15 cellular contexts compared by ENCODE assay signal in genomic region chr6:31762878-31763616, GRCh38. TPM values are rescaled to one million over a fixed set of nuclear protein-coding genes. Genes with fewer than 3 reads are reported as not detected.
A peak's percentile ranks its signal among the peaks of the same experiment; 100 is the strongest.
DNase-seq lines count a peak whose midpoint lies in the region; ATAC-seq and TF ChIP-seq lines count a peak whose summit lies in the region.
"Had no signal": no experiment of that assay in that cellular context is flagged by ENCODE, and none has a peak within 500 bp of the region (broad histone marks: within the 10 kb centered on the region; RNA-seq: fewer than 3 reads in every experiment).

No MANE protein-coding gene starts in this region.

- H3K4me3 ChIP-seq in coronary artery: no peak overlapping the region
- H3K4me3 ChIP-seq: upper lobe of right lung had no signal

- H3K4me1 Mint-ChIP-seq in activated CD8-positive, alpha-beta T cell treated with anti-CD3 and anti-CD28 coated beads, Interleukin-2, amount 10 ng/mL, durations not matched to agents 7 days and 5 days (ENCODE audit: low read depth): peaks cover 15% of the 10 kb centered on the region
- no peaks in the 10 kb centered on the region for H3K4me1 Mint-ChIP-seq in activated CD8-positive, alpha-beta T cell treated with anti-CD3 and anti-CD28 coated beads for 36 hours (ENCODE audit: low read depth)
- peaks cover 8% of the 10 kb centered on the region for H3K4me1 Mint-ChIP-seq in T-helper 17 cell
- H3K4me1 Mint-ChIP-seq in stimulated activated memory B cell treated with anti-CD40 and anti-IgM and Interleukin-4, amounts not matched to agents 10 μg/mL and 1 μg/mL and 100 μg/mL, for 72 hours: no peaks in the 10 kb centered on the region
- H3K4me1 Mint-ChIP-seq: immature natural killer cell had no signal

- peak overlapping the region; percentile 61 for H3K27ac Mint-ChIP-seq in activated CD8-positive, alpha-beta T cell treated with anti-CD3 and anti-CD28 coated beads, Interleukin-2, amount 10 ng/mL, durations not matched to agents 7 days and 5 days
- no peak overlapping the region for H3K27ac Mint-ChIP-seq in activated CD8-positive, alpha-beta T cell treated with anti-CD3 and anti-CD28 coated beads for 36 hours
- peak overlapping the region; percentile 54 for H3K27ac Mint-ChIP-seq in T-helper 17 cell
- peak overlapping the region; percentile 17 for H3K27ac Mint-ChIP-seq in stimulated activated memory B cell treated with anti-CD40 and anti-IgM and Interleukin-4, amounts not matched to agents 10 μg/mL and 1 μg/mL and 100 μg/mL, for 72 hours
- H3K27ac Mint-ChIP-seq: activated T-helper 1 cell treated with anti-CD3 and anti-CD28 coated beads, Interleukin-12 subunit alpha, Interleukin-12 subunit beta, Interleukin-2, Interleukin-4 antibody, amounts not matched to agents 30 ng/mL and 10 ng/mL and 1 ng/mL, durations not matched to agents 14 hours and 24 hours and 36 hours had no signal

- no peaks in the 10 kb centered on the region for H3K27me3 Mint-ChIP-seq in activated CD8-positive, alpha-beta T cell treated with anti-CD3 and anti-CD28 coated beads, Interleukin-2, amount 10 ng/mL, durations not matched to agents 7 days and 5 days (ENCODE audit: low read depth)
- no peaks in the 10 kb centered on the region for H3K27me3 Mint-ChIP-seq in activated CD8-positive, alpha-beta T cell treated with anti-CD3 and anti-CD28 coated beads for 36 hours
- H3K27me3 Mint-ChIP-seq in T-helper 17 cell: no peaks in the 10 kb centered on the region
- H3K27me3 Mint-ChIP-seq in stimulated activated memory B cell treated with anti-CD40 and anti-IgM and Interleukin-4, amounts not matched to agents 10 μg/mL and 1 μg/mL and 100 μg/mL, for 72 hours: no peaks in the 10 kb centered on the region

- no peaks in the 10 kb centered on the region for H3K9me3 Mint-ChIP-seq in activated CD8-positive, alpha-beta T cell treated with anti-CD3 and anti-CD28 coated beads, Interleukin-2, amount 10 ng/mL, durations not matched to agents 7 days and 5 days (ENCODE audit: insufficient read depth)
- no peaks in the 10 kb centered on the region for H3K9me3 Mint-ChIP-seq in activated CD8-positive, alpha-beta T cell treated with anti-CD3 and anti-CD28 coated beads for 36 hours
- no peaks in the 10 kb centered on the region for H3K9me3 Mint-ChIP-seq in stimulated activated memory B cell treated with anti-CD40 and anti-IgM and Interleukin-4, amounts not matched to agents 10 μg/mL and 1 μg/mL and 100 μg/mL, for 72 hours
- H3K9me3 Mint-ChIP-seq: activated T-helper 1 cell treated with anti-CD3 and anti-CD28 coated beads, Interleukin-12 subunit alpha, Interleukin-12 subunit beta, Interleukin-2, Interleukin-4 antibody, amounts not matched to agents 30 ng/mL and 10 ng/mL and 1 ng/mL, durations not matched to agents 14 hours and 24 hours and 36 hours; immature natural killer cell had no signal

- no peak overlapping the region for H3K4me3 Mint-ChIP-seq in activated CD8-positive, alpha-beta T cell treated with anti-CD3 and anti-CD28 coated beads, Interleukin-2, amount 10 ng/mL, durations not matched to agents 7 days and 5 days
- no peak overlapping the region for H3K4me3 Mint-ChIP-seq in activated CD8-positive, alpha-beta T cell treated with anti-CD3 and anti-CD28 coated beads for 36 hours
- H3K4me3 Mint-ChIP-seq in T-helper 17 cell: no peak overlapping the region
- no peak overlapping the region for H3K4me3 Mint-ChIP-seq in stimulated activated memory B cell treated with anti-CD40 and anti-IgM and Interleukin-4, amounts not matched to agents 10 μg/mL and 1 μg/mL and 100 μg/mL, for 72 hours
- H3K4me3 Mint-ChIP-seq: activated T-helper 1 cell treated with anti-CD3 and anti-CD28 coated beads, Interleukin-12 subunit alpha, Interleukin-12 subunit beta, Interleukin-2, Interleukin-4 antibody, amounts not matched to agents 30 ng/mL and 10 ng/mL and 1 ng/mL, durations not matched to agents 14 hours and 24 hours and 36 hours; immature natural killer cell had no signal

- H3K27me3 ChIP-seq in layer of hippocampus (ENCODE audit: control insufficient read depth, insufficient read depth, low read length): no peaks in the 10 kb centered on the region
- H3K27me3 ChIP-seq: upper lobe of right lung had no signal

- intact Hi-C loops in activated CD8-positive, alpha-beta T cell treated with anti-CD3 and anti-CD28 coated beads for 36 hours (cut with micrococcal nuclease): no loop called here

- TF ChIP-seq CTCF in activated CD8-positive, alpha-beta T cell treated with anti-CD3 and anti-CD28 coated beads for 36 hours (IDR thresholded peaks at IDR 0.05): no peak
- no peak for TF ChIP-seq CTCF in coronary artery (IDR thresholded peaks at IDR 0.05)

- peaks cover 47% of the 10 kb centered on the region for H3K36me3 Mint-ChIP-seq in activated CD8-positive, alpha-beta T cell treated with anti-CD3 and anti-CD28 coated beads, Interleukin-2, amount 10 ng/mL, durations not matched to agents 7 days and 5 days (ENCODE audit: low read depth)
- H3K36me3 Mint-ChIP-seq in activated CD8-positive, alpha-beta T cell treated with anti-CD3 and anti-CD28 coated beads for 36 hours (ENCODE audit: low read depth): peaks cover 39% of the 10 kb centered on the region
- peaks cover 4% of the 10 kb centered on the region for H3K36me3 Mint-ChIP-seq in T-helper 17 cell (ENCODE audit: low read depth)
- peaks cover 47% of the 10 kb centered on the region for H3K36me3 Mint-ChIP-seq in stimulated activated memory B cell treated with anti-CD40 and anti-IgM and Interleukin-4, amounts not matched to agents 10 μg/mL and 1 μg/mL and 100 μg/mL, for 72 hours

- DNase-seq in activated CD8-positive, alpha-beta T cell treated with anti-CD3 and anti-CD28 coated beads, Interleukin-2, amount 10 ng/mL, durations not matched to agents 7 days and 5 days: no peak
- DNase-seq in activated CD8-positive, alpha-beta T cell treated with anti-CD3 and anti-CD28 coated beads for 36 hours: no peak
- DNase-seq in T-helper 17 cell (no peak), coronary artery (ENCODE audit: low spot score) (no peak)
- DNase-seq: activated CD4-positive, alpha-beta T cell treated with anti-CD3 and anti-CD28 coated beads, Interleukin-2, amount 50 U/mL, for 1 hour; erythroblast; glutamatergic neuron; immature natural killer cell; occipital lobe; upper lobe of right lung had no signal

- CTCF ChIA-PET in activated CD8-positive, alpha-beta T cell treated with anti-CD3 and anti-CD28 coated beads, Interleukin-2, amount 10 ng/mL, durations not matched to agents 7 days and 5 days (lab: Charles Lee): no interaction called here
- CTCF ChIA-PET in activated CD8-positive, alpha-beta T cell treated with anti-CD3 and anti-CD28 coated beads for 36 hours (lab: Charles Lee): no interaction called here

- H3K27ac ChIP-seq in layer of hippocampus (ENCODE audit: low read depth, low read length) (peak overlapping the region; percentile 1), coronary artery (no peak overlapping the region)
- H3K27ac ChIP-seq: upper lobe of right lung had no signal

- H3K9me3 ChIP-seq in T-helper 17 cell (ENCODE audit: control insufficient read depth, low read length, poor library complexity, severe bottlenecking): no peaks in the 10 kb centered on the region
- H3K9me3 ChIP-seq: upper lobe of right lung had no signal

- POLR2A ChIA-PET in activated CD8-positive, alpha-beta T cell treated with anti-CD3 and anti-CD28 coated beads, Interleukin-2, amount 10 ng/mL, durations not matched to agents 7 days and 5 days (lab: Charles Lee): no interaction called here
- POLR2A ChIA-PET in activated CD8-positive, alpha-beta T cell treated with anti-CD3 and anti-CD28 coated beads for 36 hours (lab: Charles Lee): interaction anchor here (1.0 to 1.5 kb wide), 3 partner anchors 10 to 220 kb away, joined by 3 read pairs; no protein-coding TSS in a partner anchor

- peak; percentile 44 for ATAC-seq in activated CD8-positive, alpha-beta T cell treated with anti-CD3 and anti-CD28 coated beads, Interleukin-2, amount 10 ng/mL, durations not matched to agents 7 days and 5 days
- no peak for ATAC-seq in activated CD8-positive, alpha-beta T cell treated with anti-CD3 and anti-CD28 coated beads for 36 hours
- ATAC-seq in T-helper 17 cell (no peak), GM18873 (IDR thresholded peaks at IDR 0.05; ENCODE audit: low FRiP score, unreplicated experiment) (no peak), HG02970 (IDR thresholded peaks at IDR 0.05; ENCODE audit: low FRiP score, unreplicated experiment) (no peak)
- no peak for ATAC-seq in stimulated activated memory B cell treated with anti-CD40 and anti-IgM and Interleukin-4, amounts not matched to agents 10 μg/mL and 1 μg/mL and 100 μg/mL, for 72 hours

RNA-seq across cellular contexts. Expression of gene SAPCD1, which starts 0.6 kb away (rescaled TPM):
- 10 to 100 TPM; 14.3 to 15.4 TPM for total RNA-seq in activated CD8-positive, alpha-beta T cell treated with anti-CD3 and anti-CD28 coated beads, Interleukin-2, amount 10 ng/mL, durations not matched to agents 7 days and 5 days
- total RNA-seq in activated CD8-positive, alpha-beta T cell treated with anti-CD3 and anti-CD28 coated beads for 36 hours: 10 to 100 TPM; 13.6 to 18.7 TPM
- total RNA-seq in T-helper 17 cell: 1 to 10 TPM; 3.6 to 4.2 TPM

RNA-seq across cellular contexts. Expression of gene VWA7, which starts 14.1 kb away (rescaled TPM):
- total RNA-seq in activated CD8-positive, alpha-beta T cell treated with anti-CD3 and anti-CD28 coated beads, Interleukin-2, amount 10 ng/mL, durations not matched to agents 7 days and 5 days: 1 to 10 TPM; 6.4 to 6.6 TPM
- 1 to 10 TPM; 1.6 TPM for total RNA-seq in activated CD8-positive, alpha-beta T cell treated with anti-CD3 and anti-CD28 coated beads for 36 hours
- 1 to 10 TPM; 2.8 to 2.9 TPM for total RNA-seq in T-helper 17 cell

RNA-seq across cellular contexts. Expression of gene MSH5, which starts 23.2 kb away (rescaled TPM):
- total RNA-seq in activated CD8-positive, alpha-beta T cell treated with anti-CD3 and anti-CD28 coated beads, Interleukin-2, amount 10 ng/mL, durations not matched to agents 7 days and 5 days: 10 to 100 TPM; 64.8 to 73.6 TPM
- total RNA-seq in activated CD8-positive, alpha-beta T cell treated with anti-CD3 and anti-CD28 coated beads for 36 hours: 100 to 1,000 TPM in 1 of 2 experiments, 10 to 100 TPM in 1; 96.9 to 105 TPM
- 10 to 100 TPM; 12.9 to 18.3 TPM for total RNA-seq in T-helper 17 cell

RNA-seq across cellular contexts. Expression of gene CLIC1, which starts 26.7 kb away (rescaled TPM):
- total RNA-seq in activated CD8-positive, alpha-beta T cell treated with anti-CD3 and anti-CD28 coated beads, Interleukin-2, amount 10 ng/mL, durations not matched to agents 7 days and 5 days: 100 to 1,000 TPM; 617 to 651 TPM
- 100 to 1,000 TPM; 334 to 346 TPM for total RNA-seq in activated CD8-positive, alpha-beta T cell treated with anti-CD3 and anti-CD28 coated beads for 36 hours
- total RNA-seq in T-helper 17 cell: 100 to 1,000 TPM; 145 to 152 TPM

RNA-seq across cellular contexts. Expression of gene VARS1, which starts 32.5 kb away (rescaled TPM):
- total RNA-seq in activated CD8-positive, alpha-beta T cell treated with anti-CD3 and anti-CD28 coated beads, Interleukin-2, amount 10 ng/mL, durations not matched to agents 7 days and 5 days: 100 to 1,000 TPM; 114 to 115 TPM
- 100 to 1,000 TPM; 150 to 153 TPM for total RNA-seq in activated CD8-positive, alpha-beta T cell treated with anti-CD3 and anti-CD28 coated beads for 36 hours
- 10 to 100 TPM; 58.0 to 73.7 TPM for total RNA-seq in T-helper 17 cell
